Comparison of ENCODE assay signal across 9 cellular contexts in genomic region chr12:32534698-32535097, GRCh38.
A peak's percentile ranks its signal among the peaks of the same experiment; 100 is the strongest.
DNase-seq lines count a peak whose midpoint lies in the region; ATAC-seq and TF ChIP-seq lines count a peak whose summit lies in the region.
"Had no signal": no experiment of that assay in that cellular context is flagged by ENCODE, and none has a peak within 500 bp of the region (broad histone marks: within the 10 kb centered on the region; RNA-seq: fewer than 3 reads in every experiment).

No MANE protein-coding gene starts in this region.

- DNase-seq in MM.1S (no peak), midbrain (lab: John Stamatoyannopoulos, UW) (peak; percentile 55), T-helper 2 cell (no peak), LoVo (ENCODE audit: low spot score) (no peak)
- no peak for DNase-seq in central memory CD8-positive, alpha-beta T cell (ENCODE audit: low spot score in 2 of 2)

- H3K36me3 ChIP-seq in MM.1S (replicated peaks; ENCODE audit: insufficient read depth, low read length) (0 out of 2 replicates have a peak, but pooled peaks cover 2% of the 10 kb centered on the region), thymus (ENCODE audit: control insufficient read depth, insufficient read depth) (no peaks in the 10 kb centered on the region)

- H3K36me3 Mint-ChIP-seq in central memory CD8-positive, alpha-beta T cell (ENCODE audit: insufficient read depth), result no peaks in the 10 kb centered on the region

- peaks cover 16% of the 10 kb centered on the region; the same call in 1 of the 2 replicates for H3F3A ChIP-seq in MM.1S (ENCODE audit: insufficient read depth, low read length)

- peak overlapping the region; percentile 86 for H3K4me2 ChIP-seq in MM.1S (ENCODE audit: low read depth, low read length)

- H3K27me3 Mint-ChIP-seq in central memory CD8-positive, alpha-beta T cell, result peaks cover 36% of the 10 kb centered on the region

- no peaks in the 10 kb centered on the region for H3K9me2 ChIP-seq in MM.1S (replicated peaks; ENCODE audit: insufficient read depth, low read length)

- no peak overlapping the region for H3K4me3 Mint-ChIP-seq in central memory CD8-positive, alpha-beta T cell
- H3K4me3 Mint-ChIP-seq: activated T-helper 17 cell treated with anti-CD3 and anti-CD28 coated beads, Interleukin-2, amount 50 U/mL, for 72 hours had no signal

- H3K4me1 ChIP-seq in MM.1S (ENCODE audit: low read length) (peaks cover 23% of the 10 kb centered on the region), thymus (ENCODE audit: control insufficient read depth, insufficient read depth, low read length) (peaks cover 3% of the 10 kb centered on the region)

- H3K27ac ChIP-seq in MM.1S (ENCODE audit: low read length) (peak overlapping the region; percentile 76), thymus (ENCODE audit: low read depth) (no peak overlapping the region)

- H4K20me1 ChIP-seq in MM.1S (ENCODE audit: insufficient read depth, low read length), result no peaks in the 10 kb centered on the region

- no peaks in the 10 kb centered on the region for H3K27me3 ChIP-seq in MM.1S (replicated peaks; ENCODE audit: insufficient read depth, low read length)
- no peaks in the 10 kb centered on the region for H3K27me3 ChIP-seq in thymus (ENCODE audit: control insufficient read depth, insufficient read depth)

- H3K9ac ChIP-seq in MM.1S (ENCODE audit: low read length), result peak overlapping the region; percentile 83

- H3K9me3 ChIP-seq in MM.1S (replicated peaks; ENCODE audit: insufficient read depth, low read length), result no peaks in the 10 kb centered on the region
- no peaks in the 10 kb centered on the region for H3K9me3 ChIP-seq in thymus (ENCODE audit: control insufficient read depth)

- ATAC-seq in central memory CD8-positive, alpha-beta T cell (replicated peaks; ENCODE audit: extremely low read depth, poor library complexity, severe bottlenecking), result no peak
- no peak for ATAC-seq in HG03432 (IDR thresholded peaks at IDR 0.05; ENCODE audit: unreplicated experiment)
- ATAC-seq in HG02870 (IDR thresholded peaks at IDR 0.05; ENCODE audit: unreplicated experiment), result no peak
- ATAC-seq: activated T-helper 17 cell treated with anti-CD3 and anti-CD28 coated beads, Interleukin-2, amount 50 U/mL, for 72 hours had no signal

- 63% methylated on average over 1 of the region's 1 CpG for WGBS in thymus

- TF ChIP-seq CTCF in MM.1S (IDR thresholded peaks at IDR 0.05; ENCODE audit: low read length), result no peak

- no peak overlapping the region for H2AFZ ChIP-seq in MM.1S (ENCODE audit: low read length)

- no peaks in the 10 kb centered on the region for H3K9me3 Mint-ChIP-seq in central memory CD8-positive, alpha-beta T cell
- H3K9me3 Mint-ChIP-seq: activated T-helper 17 cell treated with anti-CD3 and anti-CD28 coated beads, Interleukin-2, amount 50 U/mL, for 72 hours had no signal

- H3K4me1 Mint-ChIP-seq in central memory CD8-positive, alpha-beta T cell, result peaks cover 7% of the 10 kb centered on the region
- H3K4me1 Mint-ChIP-seq: activated T-helper 17 cell treated with anti-CD3 and anti-CD28 coated beads, Interleukin-2, amount 50 U/mL, for 72 hours had no signal

- peaks cover 61% of the 10 kb centered on the region for H3K79me2 ChIP-seq in MM.1S (ENCODE audit: low read length)

- H3K4me3 ChIP-seq in MM.1S (ENCODE audit: low read length), result peak overlapping the region; percentile 62
- peak overlapping the region; percentile 14 for H3K4me3 ChIP-seq in thymus (ENCODE audit: low read length)

- H3K27ac Mint-ChIP-seq in central memory CD8-positive, alpha-beta T cell (ENCODE audit: low read depth), result peak overlapping the region; percentile 46
- H3K27ac Mint-ChIP-seq: activated T-helper 17 cell treated with anti-CD3 and anti-CD28 coated beads, Interleukin-2, amount 50 U/mL, for 72 hours had no signal
